1 cellular context compared by ENCODE assay signal in the genomic region with DNA sequence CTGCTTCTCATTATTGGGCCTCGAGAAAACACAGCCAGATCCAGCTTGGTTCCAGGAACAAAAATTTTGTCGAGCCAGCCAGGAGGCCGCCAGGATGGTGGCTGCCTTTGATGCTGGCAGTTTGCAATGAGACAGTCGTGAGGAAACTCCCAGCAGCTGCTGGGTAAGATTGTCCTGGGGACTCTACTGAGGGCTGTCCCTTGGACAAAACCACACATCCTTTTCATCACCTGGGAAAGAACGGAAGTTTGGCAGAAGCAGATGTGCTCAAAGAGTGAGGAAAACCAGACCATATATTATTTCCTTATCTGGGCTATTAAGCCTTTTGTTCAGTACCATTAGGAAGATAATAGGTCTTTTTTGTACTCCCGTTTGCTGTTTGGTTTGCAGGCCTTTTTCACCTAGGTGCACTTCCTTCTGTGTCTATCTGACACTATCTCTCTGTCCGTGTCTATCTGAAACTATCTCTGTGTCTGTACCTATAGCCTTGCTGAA.
TF ChIP-seq lines count a peak whose summit lies in the region.

No MANE protein-coding gene starts in this region.

TF ChIP-seq in GM23338, 12 proteins besides CTCF, POLR2A, EP300 and RAD21 (continued from another document):
- TF ChIP-seq CREB1 (CRISPR knock-in tag; IDR thresholded peaks at IDR 0.05; ENCODE audit: low read depth) = no peak
- TF ChIP-seq REST (IDR thresholded peaks at IDR 0.05; ENCODE audit: unreplicated experiment) = no peak
- TF ChIP-seq NANOG (IDR thresholded peaks at IDR 0.05; ENCODE audit: borderline replicate concordance) = no peak
- TF ChIP-seq ZNF114 (CRISPR knock-in tag; IDR thresholded peaks at IDR 0.05) = no peak
- TF ChIP-seq, protein P1, sequence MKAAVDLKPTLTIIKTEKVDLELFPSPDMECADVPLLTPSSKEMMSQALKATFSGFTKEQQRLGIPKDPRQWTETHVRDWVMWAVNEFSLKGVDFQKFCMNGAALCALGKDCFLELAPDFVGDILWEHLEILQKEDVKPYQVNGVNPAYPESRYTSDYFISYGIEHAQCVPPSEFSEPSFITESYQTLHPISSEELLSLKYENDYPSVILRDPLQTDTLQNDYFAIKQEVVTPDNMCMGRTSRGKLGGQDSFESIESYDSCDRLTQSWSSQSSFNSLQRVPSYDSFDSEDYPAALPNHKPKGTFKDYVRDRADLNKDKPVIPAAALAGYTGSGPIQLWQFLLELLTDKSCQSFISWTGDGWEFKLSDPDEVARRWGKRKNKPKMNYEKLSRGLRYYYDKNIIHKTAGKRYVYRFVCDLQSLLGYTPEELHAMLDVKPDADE (IDR thresholded peaks at IDR 0.05) = no peak
- no peak for TF ChIP-seq ZNF331 (CRISPR knock-in tag; IDR thresholded peaks at IDR 0.05; ENCODE audit: low read depth)
